Comparison of ENCODE assay signal across 8 cellular contexts in the genomic region with DNA sequence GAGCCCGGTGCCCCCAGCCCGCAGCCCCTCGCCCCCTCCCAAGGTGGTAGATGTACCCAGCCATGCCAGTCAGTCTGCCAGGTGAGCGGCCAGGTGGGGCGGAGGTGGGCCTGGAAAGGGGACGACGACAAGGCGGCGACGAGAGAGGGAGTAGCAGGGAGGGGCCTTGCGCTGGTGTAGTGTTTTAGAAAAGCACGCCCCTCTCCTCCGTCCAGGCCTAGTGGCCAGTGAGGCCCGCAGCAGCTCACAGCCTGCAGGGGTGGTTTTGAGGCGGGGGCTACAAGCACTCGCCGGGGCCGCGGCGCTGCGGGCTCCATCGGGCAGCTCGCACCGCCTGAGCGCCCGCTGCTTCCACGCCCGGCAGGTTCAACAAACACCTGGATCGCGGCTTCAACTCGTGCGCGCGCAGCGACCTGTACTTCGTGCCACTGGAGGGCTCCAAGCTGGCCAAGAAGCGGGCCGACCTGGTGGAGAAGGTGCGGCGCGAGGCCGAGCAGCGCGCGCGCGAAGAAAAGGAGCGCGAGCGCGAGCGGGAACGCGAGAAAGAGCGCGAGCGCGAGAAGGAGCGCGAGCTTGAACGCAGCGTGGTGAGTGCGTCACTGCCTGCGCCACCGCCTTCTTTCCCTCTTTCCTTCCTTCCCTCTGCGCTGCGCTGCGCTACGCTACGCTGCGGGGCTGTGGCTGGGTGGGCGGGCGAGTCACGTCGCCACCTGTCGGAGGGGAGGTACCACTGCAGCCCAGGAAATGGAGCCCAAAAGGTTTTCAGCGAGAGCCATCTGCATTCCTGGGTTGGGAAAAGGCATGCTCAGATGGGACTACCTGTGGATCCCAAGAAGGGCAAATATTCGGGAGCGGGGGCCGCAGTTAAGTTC.
DNase-seq lines count a peak whose midpoint lies in the region; ATAC-seq and TF ChIP-seq lines count a peak whose summit lies in the region.

No MANE protein-coding gene starts in this region.

- peak; percentile 93 for TF ChIP-seq CTCF in AG09319 (IDR thresholded peaks at IDR 0.05; ENCODE audit: low read depth, low read length)

- peak; percentile 73 for DNase-seq in AG09319 (ENCODE audit: extremely low read depth, low read depth)
- DNase-seq in NCI-H345 (lab: John Stamatoyannopoulos, UW), result peak; percentile 97
- DNase-seq in activated CD4-positive, CD25-positive, alpha-beta regulatory T cell (lab: John Stamatoyannopoulos, UW), result peak; percentile 70 to 86 (median 82)
- peak; percentile 94 for DNase-seq in central memory CD4-positive, alpha-beta T cell
- peak; percentile 93 for DNase-seq in iris pigment epithelial cell (ENCODE audit: low read depth)
- DNase-seq in stimulated activated CD4-positive, alpha-beta T cell treated with anti-CD3 and anti-CD28 coated beads, Interleukin-12 subunit alpha, Interleukin-12 subunit beta, amount 100 ng/mL, for 24 hours (ENCODE audit: low read depth in 2 of 2), result peak; percentile 86 to 92

- ATAC-seq in GM18909 (IDR thresholded peaks at IDR 0.05; ENCODE audit: poor library complexity, unreplicated experiment) (peak; percentile 81), HG03175 (IDR thresholded peaks at IDR 0.05; ENCODE audit: unreplicated experiment) (peak; percentile 94)

Comparison
In these comparisons a context has a peak if more than half of its experiments do, and no peak if none do; other contexts are left out.
1. Peak in every context shown above with its lines: DNase-seq and ATAC-seq.